ENCODE assay signal across 8 cellular contexts in the genomic region with DNA sequence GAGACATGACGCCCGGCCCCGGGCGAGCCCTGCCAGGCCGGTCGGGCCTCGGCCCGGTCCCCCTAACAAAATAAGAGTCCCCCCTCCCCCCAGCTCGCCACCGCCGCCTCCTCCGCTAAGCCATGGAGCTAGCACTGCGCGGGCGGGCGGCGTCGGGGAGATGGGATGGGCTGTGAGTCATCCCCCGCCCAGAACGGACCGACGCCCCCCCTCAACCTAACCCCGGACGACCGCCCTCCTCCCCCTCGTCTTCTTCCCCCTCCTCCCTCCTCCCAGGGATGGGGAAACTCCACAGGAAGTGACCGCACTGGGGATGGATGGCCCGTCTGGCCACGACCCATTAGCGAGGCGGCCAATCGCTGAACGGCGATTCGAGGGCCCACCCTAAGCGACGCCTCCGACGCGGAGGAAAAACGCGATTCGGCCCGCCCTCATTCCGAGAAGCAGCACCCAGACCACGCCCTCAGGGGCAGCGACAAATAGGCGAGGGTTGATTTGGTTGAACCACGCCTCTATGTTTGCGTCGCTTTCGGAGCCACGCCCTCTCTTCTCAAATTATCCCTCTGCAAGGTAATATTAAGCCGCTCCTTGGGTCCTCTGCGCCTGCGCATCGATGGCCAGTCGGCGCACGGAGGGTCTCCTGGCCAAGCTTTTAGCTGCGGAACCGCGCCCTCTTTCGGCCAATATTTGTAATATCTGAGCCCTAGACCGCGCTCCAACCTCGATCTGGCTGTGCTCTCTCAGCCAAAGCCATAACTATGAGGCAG. TPM values are rescaled to one million over a fixed set of nuclear protein-coding genes. Genes with fewer than 3 reads are reported as not detected.
DNase-seq lines count a peak whose midpoint lies in the region; TF ChIP-seq lines count a peak whose summit lies in the region.

Gene TFE3, minus strand, starts transcription at position 138 of the 767 bp plus-strand sequence. Its CDS starts 131 bp downstream, at position 7.

- peak within 1 kb of the TSS; percentile 69 for H3K4me3 ChIP-seq in HAP-1
- H3K4me3 ChIP-seq in MG63 = peak within 1 kb of the TSS; percentile 86
- H3K4me3 ChIP-seq in fibroblast of pulmonary artery (replicated peaks; ENCODE audit: low read depth, low read length) = peak within 1 kb of the TSS; percentile 68

- in situ Hi-C loops in HAP-1 (cut with MboI; ENCODE audit: low sequenced_read_pairs) = no loop called here

- H3K36me3 Mint-ChIP-seq in nephron (ENCODE audit: low read depth) = peaks cover 13% of the 10 kb centered on the region
- H3K36me3 Mint-ChIP-seq in stimulated activated naive CD8-positive, alpha-beta T cell treated with anti-CD3 and anti-CD28 coated beads, Interleukin-15, Interleukin-2, amounts not matched to agents 100 ng/mL and 50 ng/mL, for 24 hours (ENCODE audit: low read depth) = peaks cover 5% of the 10 kb centered on the region

- TF ChIP-seq CTCF in fibroblast of pulmonary artery (IDR thresholded peaks at IDR 0.05; ENCODE audit: low read length, missing control alignments) (peak; percentile 47), nephron (IDR thresholded peaks at IDR 0.05; ENCODE audit: unreplicated experiment in 3 of 3) (peak; percentile 53 to 60 (median 58))

- H3K27ac Mint-ChIP-seq in nephron = peak within 1 kb of the TSS; percentile 94 to 95 (median 94)
- peak within 1 kb of the TSS; percentile 92 for H3K27ac Mint-ChIP-seq in stimulated activated naive CD8-positive, alpha-beta T cell treated with anti-CD3 and anti-CD28 coated beads, Interleukin-15, Interleukin-2, amounts not matched to agents 100 ng/mL and 50 ng/mL, for 24 hours

- DNase-seq in HAP-1 (ENCODE audit: low spot score in 2 of 2) (peak; percentile 99 to 100), MG63 (peak; percentile 96), SHP77 treated with DMSO at 0.1 percent for 48 hours (lab: John Stamatoyannopoulos, UW) (peak; percentile 93), fibroblast of pulmonary artery (ENCODE audit: low read depth) (peak; percentile 99)
- DNase-seq in activated effector memory CD4-positive, alpha-beta T cell treated with anti-CD3 and anti-CD28 coated beads, Interleukin-2, amount 50 U/mL, for 16 hours = peak; percentile 98

- H3K27me3 Mint-ChIP-seq in nephron (ENCODE audit: low read depth) = no peaks in the 10 kb centered on the region
- H3K27me3 Mint-ChIP-seq in stimulated activated naive CD8-positive, alpha-beta T cell treated with anti-CD3 and anti-CD28 coated beads, Interleukin-15, Interleukin-2, amounts not matched to agents 100 ng/mL and 50 ng/mL, for 24 hours = no peaks in the 10 kb centered on the region

- H3K9me3 Mint-ChIP-seq in nephron = peaks cover 19% of the 10 kb centered on the region
- no peaks in the 10 kb centered on the region for H3K9me3 Mint-ChIP-seq in stimulated activated naive CD8-positive, alpha-beta T cell treated with anti-CD3 and anti-CD28 coated beads, Interleukin-15, Interleukin-2, amounts not matched to agents 100 ng/mL and 50 ng/mL, for 24 hours

- peak within 1 kb of the TSS; percentile 73 for H3K9ac ChIP-seq in ES-I3 (ENCODE audit: low read depth, low read length)

- H3K36me3 ChIP-seq in ES-I3 (ENCODE audit: insufficient read depth, low read length) = peaks cover 12% of the 10 kb centered on the region
- H3K36me3 ChIP-seq in HAP-1 (replicated peaks) = peaks cover 13% of the 10 kb centered on the region
- peaks cover 16% of the 10 kb centered on the region for H3K36me3 ChIP-seq in MG63

- H3K9me3 ChIP-seq in ES-I3 (ENCODE audit: control insufficient read depth, insufficient read depth, low read length) (no peaks in the 10 kb centered on the region), HAP-1 (no peaks in the 10 kb centered on the region), MG63 (no peaks in the 10 kb centered on the region)

- peaks cover 12% of the 10 kb centered on the region for H3K4me1 ChIP-seq in ES-I3 (ENCODE audit: insufficient read depth, low read length)
- peaks cover 13% of the 10 kb centered on the region for H3K4me1 ChIP-seq in HAP-1

- peak within 1 kb of the TSS; percentile 92 to 97 (median 97) for H3K4me3 Mint-ChIP-seq in nephron
- H3K4me3 Mint-ChIP-seq in stimulated activated naive CD8-positive, alpha-beta T cell treated with anti-CD3 and anti-CD28 coated beads, Interleukin-15, Interleukin-2, amounts not matched to agents 100 ng/mL and 50 ng/mL, for 24 hours = peak within 1 kb of the TSS; percentile 94

- H3K4me1 Mint-ChIP-seq in nephron = peaks cover 22% of the 10 kb centered on the region
- H3K4me1 Mint-ChIP-seq in stimulated activated naive CD8-positive, alpha-beta T cell treated with anti-CD3 and anti-CD28 coated beads, Interleukin-15, Interleukin-2, amounts not matched to agents 100 ng/mL and 50 ng/mL, for 24 hours (ENCODE audit: low read depth) = peaks cover 38% of the 10 kb centered on the region

- H3K27me3 ChIP-seq in HAP-1 (ENCODE audit: low read depth) (no peaks in the 10 kb centered on the region), MG63 (no peaks in the 10 kb centered on the region)

RNA-seq across cellular contexts. Expression of gene TFE3, which starts in this region (rescaled TPM):
- total RNA-seq in MG63 (2014; rRNA removed; shearing (Covaris generic); ENCODE audit: low replicate concordance) = 41.4 and 49.3 TPM in 2 replicates

Comparison
In these comparisons a context has a peak if more than half of its experiments do, and no peak if none do; other contexts are left out.
1. Peak in every context shown above with its lines: DNase-seq and H3K4me3 ChIP-seq.